25 cellular contexts compared by ENCODE assay signal in genomic region chr3:158743280-158743663, GRCh38. TPM values are rescaled to one million over a fixed set of nuclear protein-coding genes. Genes with fewer than 3 reads are reported as not detected.
"Had no signal": no experiment of that assay in that cellular context is flagged by ENCODE, and none has a peak within 500 bp of the region (broad histone marks: within the 10 kb centered on the region; RNA-seq: fewer than 3 reads in every experiment).

No MANE protein-coding gene starts in this region.

- H3K9me3 ChIP-seq: MG63 had no signal

- H3K4me3 ChIP-seq: MG63 had no signal

- DNase-seq: activated CD4-positive, alpha-beta memory T cell treated with anti-CD3 and anti-CD28 coated beads for 36 hours; activated CD4-positive, alpha-beta T cell treated with anti-CD3 and anti-CD28 coated beads for 36 hours; activated CD4-positive, alpha-beta T cell treated with anti-CD3 and anti-CD28 coated beads, Interleukin-2, amount 10 ng/mL, durations not matched to agents 7 days and 5 days; activated CD8-positive, alpha-beta memory T cell treated with anti-CD3 and anti-CD28 coated beads, Interleukin-2, amount 50 U/mL, for 4 hours; activated gamma-delta T cell treated with Interleukin-2 at 50 U/mL for 16 hours; activated naive CD4-positive, alpha-beta T cell treated with anti-CD3 and anti-CD28 coated beads for 36 hours; activated naive CD8-positive, alpha-beta T cell treated with anti-CD3 and anti-CD28 coated beads, Interleukin-2, amount 50 U/mL, for 24 hours; activated T-cell treated with anti-CD3 and anti-CD28 coated beads for 4 hours; activated T-cell treated with anti-CD3 and anti-CD28 coated beads, Interleukin-2, amount 50 U/mL, for 4 hours; anterior cingulate cortex; Kasumi-1; KG1; MG63; NCI-H1092; NCI-H1436 treated with DMSO at 0.1 percent for 48 hours; NCI-H345; NCI-H524 treated with DMSO at 0.1 percent for 48 hours; Right ventricle myocardium superior had no signal

- H3K27me3 ChIP-seq: MG63 had no signal

- ATAC-seq: activated CD4-positive, alpha-beta T cell treated with anti-CD3 and anti-CD28 coated beads for 36 hours; activated CD4-positive, CD25-positive, alpha-beta regulatory T cell treated with anti-CD3 and anti-CD28 coated beads, Interleukin-2, amount 50 U/mL, for 24 hours; activated naive CD4-positive, alpha-beta T cell treated with anti-CD3 and anti-CD28 coated beads, Interleukin-2, amount 50 U/mL, for 72 hours; activated naive CD8-positive, alpha-beta T cell treated with anti-CD3 and anti-CD28 coated beads, Interleukin-2, amount 50 U/mL, for 24 hours; activated T-cell treated with anti-CD3 and anti-CD28 coated beads, Interleukin-2, amount 50 U/mL, for 4 hours; WTC11 had no signal

RNA-seq across cellular contexts. Expression of gene RARRES1, which starts 11.0 kb away (rescaled TPM):
- total RNA-seq: activated CD4-positive, alpha-beta memory T cell treated with anti-CD3 and anti-CD28 coated beads for 36 hours; activated CD4-positive, alpha-beta T cell treated with anti-CD3 and anti-CD28 coated beads for 36 hours; activated CD4-positive, alpha-beta T cell treated with anti-CD3 and anti-CD28 coated beads, Interleukin-2, amount 10 ng/mL, durations not matched to agents 7 days and 5 days; activated naive CD4-positive, alpha-beta T cell treated with anti-CD3 and anti-CD28 coated beads for 36 hours; activated naive CD4-positive, alpha-beta T cell treated with anti-CD3 and anti-CD28 coated beads, Interleukin-2, amount 50 U/mL, for 72 hours; activated T-cell treated with anti-CD3 and anti-CD28 coated beads, Interleukin-2, amount 50 U/mL, for 4 hours; activated T-helper 1 cell treated with anti-CD3 and anti-CD28 coated beads, Interleukin-12 subunit alpha, Interleukin-12 subunit beta, Interleukin-2, Interleukin-4 antibody, amounts not matched to agents 30 ng/mL and 10 ng/mL and 1 ng/mL, durations not matched to agents 14 hours and 24 hours and 36 hours; NCI-H460; T-helper 1 cell treated with Interleukin-12 subunit alpha and Interleukin-12 subunit beta and Interleukin-4 antibody, amounts not matched to agents 30 ng/mL and 1 ng/mL, for 36 hours; T-helper 2 cell treated with Interferon-gamma antibody and Interleukin-4, amounts not matched to agents 100 ng/mL and 5 ng/mL, for 36 hours had no signal
